8 cellular contexts compared by ENCODE assay signal in genomic region chr20:33442136-33443005, GRCh38. TPM values are rescaled to one million over a fixed set of nuclear protein-coding genes. Genes with fewer than 3 reads are reported as not detected.
DNase-seq lines count a peak whose midpoint lies in the region; ATAC-seq and TF ChIP-seq lines count a peak whose summit lies in the region.

No MANE protein-coding gene starts in this region.

- no peaks in the 10 kb centered on the region for H3K9me3 Mint-ChIP-seq in nephron

- peak overlapping the region in 1 of 3 experiments; percentile 70 for H3K27ac Mint-ChIP-seq in nephron

- peaks cover 8% of the 10 kb centered on the region; the same call in 1 of the 2 replicates for H3K27me3 ChIP-seq in BE2C
- no peaks in the 10 kb centered on the region for H3K27me3 ChIP-seq in MG63
- no peaks in the 10 kb centered on the region for H3K27me3 ChIP-seq in colonic mucosa

- intact Hi-C loops in colonic mucosa (cut with DNase I): no loop called here

- TF ChIP-seq CTCF in BE2C (IDR thresholded peaks at IDR 0.05; ENCODE audit: low read depth, low read length) (no peak), colonic mucosa (IDR thresholded peaks at IDR 0.05) (no peak), nephron (IDR thresholded peaks at IDR 0.05; ENCODE audit: unreplicated experiment in 3 of 3) (no peak)

- ATAC-seq in HG02763 (IDR thresholded peaks at IDR 0.05; ENCODE audit: unreplicated experiment) (no peak), HG03139 (IDR thresholded peaks at IDR 0.05; ENCODE audit: unreplicated experiment) (no peak)

- H3K36me3 Mint-ChIP-seq in nephron (ENCODE audit: low read depth): no peaks in the 10 kb centered on the region

- H3K4me3 ChIP-seq in BE2C (ENCODE audit: low read depth, low read length) (peak overlapping the region; percentile 73), MG63 (peak overlapping the region; percentile 53), colonic mucosa (peak overlapping the region; percentile 71)

- H3K4me1 ChIP-seq in BE2C (no peaks in the 10 kb centered on the region; the same call in 1 of the 2 replicates), colonic mucosa (no peaks in the 10 kb centered on the region)

- H3K36me3 ChIP-seq in BE2C (no peaks in the 10 kb centered on the region), MG63 (no peaks in the 10 kb centered on the region), colonic mucosa (no peaks in the 10 kb centered on the region)

- peaks cover 26% of the 10 kb centered on the region for H3K4me1 Mint-ChIP-seq in nephron

- H3K9ac ChIP-seq in colonic mucosa (ENCODE audit: low read depth in 2 of 2, low read length in 2 of 2): peak overlapping the region; percentile 66 to 86

- H3K4me3 Mint-ChIP-seq in nephron: peak overlapping the region; percentile 85 to 92 (median 92)

- H3K27me3 Mint-ChIP-seq in nephron (ENCODE audit: low read depth): peaks cover 5% of the 10 kb centered on the region

- no peak overlapping the region for H3K27ac ChIP-seq in colonic mucosa

- no peaks in the 10 kb centered on the region for H3K9me3 ChIP-seq in BE2C
- no peaks in the 10 kb centered on the region for H3K9me3 ChIP-seq in MG63
- no peaks in the 10 kb centered on the region for H3K9me3 ChIP-seq in colonic mucosa

- no peak for DNase-seq in BE2C
- DNase-seq in MG63: no peak
- DNase-seq in colonic mucosa: no peak
- DNase-seq in middle frontal gyrus (ENCODE audit: extremely low spot score, low spot score): no peak
- no peak for DNase-seq in Kasumi-1 (lab: John Stamatoyannopoulos, UW)

RNA-seq across cellular contexts. Expression of gene SNTA1, which starts 1.2 kb away (rescaled TPM):
- polyA plus RNA-seq in BE2C (2012; ENCODE audit: insufficient read depth, insufficient read length, low read depth): 4.4 TPM
- total RNA-seq in MG63 (2014; rRNA removed; shearing (Covaris generic); ENCODE audit: low replicate concordance): 14.0 and 15.7 TPM in 2 replicates
- total RNA-seq in colonic mucosa: 1 to 10 TPM; 4.5 to 5.7 TPM

RNA-seq across cellular contexts. Expression of gene CDK5RAP1, which starts 41.1 kb away (rescaled TPM):
- 81.2 TPM for polyA plus RNA-seq in BE2C (2012; ENCODE audit: insufficient read depth, insufficient read length, low read depth)
- total RNA-seq in MG63 (2014; rRNA removed; shearing (Covaris generic); ENCODE audit: low replicate concordance): 25.2 and 52.2 TPM in 2 replicates
- total RNA-seq in colonic mucosa: 10 to 100 TPM; 18.2 to 31.0 TPM

RNA-seq across cellular contexts. Expression of gene CBFA2T2, which starts 47.5 kb away (rescaled TPM):
- 21.0 TPM for polyA plus RNA-seq in BE2C (2012; ENCODE audit: insufficient read depth, insufficient read length, low read depth)
- total RNA-seq in MG63 (2014; rRNA removed; shearing (Covaris generic); ENCODE audit: low replicate concordance): 7.2 and 7.5 TPM in 2 replicates
- 10 to 100 TPM; 20.9 to 23.8 TPM for total RNA-seq in colonic mucosa
